Comparison of ENCODE assay signal across 16 cellular contexts in genomic region chr2:26495705-26496271, GRCh38. TPM values are rescaled to one million over a fixed set of nuclear protein-coding genes. Genes with fewer than 3 reads are reported as not detected.
A peak's percentile ranks its signal among the peaks of the same experiment; 100 is the strongest.
DNase-seq lines count a peak whose midpoint lies in the region; ATAC-seq and TF ChIP-seq lines count a peak whose summit lies in the region.
"Had no signal": no experiment of that assay in that cellular context is flagged by ENCODE, and none has a peak within 500 bp of the region (broad histone marks: within the 10 kb centered on the region; RNA-seq: fewer than 3 reads in every experiment).

No MANE protein-coding gene starts in this region.

- no peak overlapping the region for H2BK20ac ChIP-seq in H9 (ENCODE audit: low read depth, low read length, poor library complexity, severe bottlenecking)

- peaks cover 21 to 30% of the 10 kb centered on the region in 2 experiments for H3K4me1 Mint-ChIP-seq in H9
- peaks cover 10% of the 10 kb centered on the region for H3K4me1 Mint-ChIP-seq in endodermal cell
- peaks cover 14% of the 10 kb centered on the region for H3K4me1 Mint-ChIP-seq in neural crest cell

- H4K91ac ChIP-seq in H9 (ENCODE audit: insufficient read length, low read depth, low read length) = no peak overlapping the region

- H3K9ac ChIP-seq in H9 (ENCODE audit: extremely low read depth, insufficient read length, low read length) (no peak overlapping the region), endodermal cell (ENCODE audit: extremely low read depth, low read length, poor library complexity, severe bottlenecking) (no peak overlapping the region)

- H3K4me1 ChIP-seq in H9 (ENCODE audit: insufficient read depth, low read length) (peaks cover 2% of the 10 kb centered on the region; the same call in 1 of the 2 replicates), endodermal cell (ENCODE audit: control insufficient read depth, insufficient read depth, low read length) (no peaks in the 10 kb centered on the region)
- H3K4me1 ChIP-seq: upper lobe of left lung had no signal

- H3K79me1 ChIP-seq in H9 (ENCODE audit: insufficient read depth, low read depth, low read length, poor library complexity, severe bottlenecking) = no peaks in the 10 kb centered on the region

- H3K18ac ChIP-seq in H9 (ENCODE audit: insufficient read length, low read depth, low read length) = peak overlapping the region; percentile 38

- H3T11ph ChIP-seq in H9 (ENCODE audit: low read length) = no peak overlapping the region

- H2BK5ac ChIP-seq in H9 (ENCODE audit: insufficient read length, low read length) = no peak overlapping the region

- no peaks in the 10 kb centered on the region for H3K9me3 Mint-ChIP-seq in H9
- H3K9me3 Mint-ChIP-seq in endodermal cell = no peaks in the 10 kb centered on the region
- no peaks in the 10 kb centered on the region for H3K9me3 Mint-ChIP-seq in neural crest cell
- H3K9me3 Mint-ChIP-seq: activated CD4-positive, alpha-beta memory T cell treated with anti-CD3 and anti-CD28 coated beads for 36 hours; stimulated activated naive B cell treated with anti-CD40 and anti-IgM and Interleukin-4, amounts not matched to agents 10 μg/mL and 1 μg/mL and 100 μg/mL, for 72 hours had no signal

- no peak overlapping the region for H3K27ac ChIP-seq in H9 (ENCODE audit: insufficient read length, low read depth, low read length)
- peak overlapping the region; percentile 75 for H3K27ac ChIP-seq in endodermal cell (ENCODE audit: low read depth, low read length)
- H3K27ac ChIP-seq: upper lobe of left lung had no signal

- peak; percentile 52 for DNase-seq in H9
- peak; percentile 73 for DNase-seq in NCI-H2107 treated with DMSO at 0.1 percent for 48 hours (lab: John Stamatoyannopoulos, UW; ENCODE audit: unreplicated experiment)
- peak; percentile 73 for DNase-seq in endodermal cell
- peak; percentile 14 for DNase-seq in neural crest cell (ENCODE audit: low read depth, low spot score)
- DNase-seq in NCI-H345 treated with DMSO at 0.1 percent for 48 hours (lab: John Stamatoyannopoulos, UW; ENCODE audit: unreplicated experiment) = no peak
- DNase-seq in NCI-H446 treated with DMSO at 0.1 percent for 48 hours (lab: John Stamatoyannopoulos, UW) = no peak
- DNase-seq: activated CD4-positive, alpha-beta memory T cell treated with anti-CD3 and anti-CD28 coated beads for 36 hours; AML-193; amniotic stem cell; effector CD8-positive, alpha-beta T cell; foreskin fibroblast; NCI-H510A; nucleus accumbens; stimulated activated naive B cell treated with anti-CD40 and anti-IgM and Interleukin-4, amounts not matched to agents 10 μg/mL and 1 μg/mL and 100 μg/mL, for 72 hours; upper lobe of left lung had no signal

- H2BK12ac ChIP-seq in H9 (ENCODE audit: insufficient read length, low read depth, low read length) = no peak overlapping the region

- H3K36me3 ChIP-seq in endodermal cell (ENCODE audit: control insufficient read depth, insufficient read depth, low read length) = no peaks in the 10 kb centered on the region
- H3K36me3 ChIP-seq: upper lobe of left lung had no signal

- no peak for ATAC-seq in GM21526 (IDR thresholded peaks at IDR 0.05; ENCODE audit: low FRiP score, unreplicated experiment)
- ATAC-seq: stimulated activated naive B cell treated with anti-CD40 and anti-IgM and Interleukin-4, amounts not matched to agents 10 μg/mL and 1 μg/mL and 100 μg/mL, for 72 hours had no signal

- no peak overlapping the region for H3K4me2 ChIP-seq in H9 (ENCODE audit: insufficient read depth, insufficient read length, low read length)

- TF ChIP-seq CTCF in H9 (conservative IDR thresholded peaks at IDR 0.05) (no peak), endodermal cell (conservative IDR thresholded peaks at IDR 0.05) (no peak), neural crest cell (conservative IDR thresholded peaks at IDR 0.05) (no peak)

- no peak overlapping the region for H3K4me3 ChIP-seq in endodermal cell (ENCODE audit: low read length)
- H3K4me3 ChIP-seq: upper lobe of left lung had no signal

- H3K27me3 Mint-ChIP-seq in H9 (ENCODE audit: low read depth) (peaks cover 2% of the 10 kb centered on the region; the same call in 1 of the 2 replicates), endodermal cell (ENCODE audit: insufficient read depth) (no peaks in the 10 kb centered on the region), neural crest cell (ENCODE audit: low read depth) (peaks cover 3% of the 10 kb centered on the region)

- H2AFZ ChIP-seq in H9 (ENCODE audit: low read length) = no peak overlapping the region

- no CpG with 5 or more reads among the region's 8 CpGs for WGBS in H9 (ENCODE audit: extremely low coverage, insufficient read length, low lambda C conversion rate)
- 72 to 77% methylated on average over 7 to 8 of the region's 8 CpGs for WGBS in endodermal cell (ENCODE audit: insufficient coverage in 1 of 2, insufficient read length in 1 of 2), 2 experiments

- H3K23ac ChIP-seq in H9 (ENCODE audit: insufficient read length, low read depth, low read length) = no peak overlapping the region

- no peaks in the 10 kb centered on the region for H4K20me1 ChIP-seq in H9 (ENCODE audit: control insufficient read depth, insufficient read depth, insufficient read length)

- H3K4me3 Mint-ChIP-seq in H9 = no peak overlapping the region
- no peak overlapping the region for H3K4me3 Mint-ChIP-seq in endodermal cell
- no peak overlapping the region for H3K4me3 Mint-ChIP-seq in neural crest cell
- H3K4me3 Mint-ChIP-seq: activated CD4-positive, alpha-beta memory T cell treated with anti-CD3 and anti-CD28 coated beads for 36 hours; stimulated activated naive B cell treated with anti-CD40 and anti-IgM and Interleukin-4, amounts not matched to agents 10 μg/mL and 1 μg/mL and 100 μg/mL, for 72 hours had no signal

- no peak overlapping the region for H2BK120ac ChIP-seq in H9 (ENCODE audit: low read depth, low read length, poor library complexity, severe bottlenecking)

- H3K27ac Mint-ChIP-seq in H9 = peak overlapping the region in 2 of 3 experiments; percentile 77 to 90; a peak in 4 of 7 replicates
- peak overlapping the region; percentile 14 for H3K27ac Mint-ChIP-seq in endodermal cell
- no peak overlapping the region for H3K27ac Mint-ChIP-seq in neural crest cell (ENCODE audit: unreplicated experiment)
- H3K27ac Mint-ChIP-seq: activated CD4-positive, alpha-beta memory T cell treated with anti-CD3 and anti-CD28 coated beads for 36 hours; stimulated activated naive B cell treated with anti-CD40 and anti-IgM and Interleukin-4, amounts not matched to agents 10 μg/mL and 1 μg/mL and 100 μg/mL, for 72 hours had no signal

- H2AK5ac ChIP-seq in H9 (ENCODE audit: insufficient read length, low read length) = no peak overlapping the region

- H3K23me2 ChIP-seq in H9 (ENCODE audit: insufficient read length, low read depth, low read length, poor library complexity, severe bottlenecking) = no peaks in the 10 kb centered on the region

- no peak overlapping the region for H3K14ac ChIP-seq in H9 (ENCODE audit: insufficient read depth, low read length)

- H3K27me3 ChIP-seq in H9 (ENCODE audit: insufficient read depth, low read length) (0 out of 2 replicates have a peak, but pooled peaks cover 1% of the 10 kb centered on the region), endodermal cell (ENCODE audit: control insufficient read depth, insufficient read depth, low read length, poor library complexity, severe bottlenecking) (no peaks in the 10 kb centered on the region)
- H3K27me3 ChIP-seq: upper lobe of left lung had no signal

- H3K4ac ChIP-seq in H9 (ENCODE audit: low read depth, low read length) = no peak overlapping the region

- H3K36me3 Mint-ChIP-seq in H9 (ENCODE audit: insufficient read depth in 1 of 3, low read depth in 3 of 3) (no peaks in the 10 kb centered on the region), endodermal cell (ENCODE audit: low read depth) (no peaks in the 10 kb centered on the region), neural crest cell (ENCODE audit: low read depth) (no peaks in the 10 kb centered on the region)
- H3K36me3 Mint-ChIP-seq: activated CD4-positive, alpha-beta memory T cell treated with anti-CD3 and anti-CD28 coated beads for 36 hours; stimulated activated naive B cell treated with anti-CD40 and anti-IgM and Interleukin-4, amounts not matched to agents 10 μg/mL and 1 μg/mL and 100 μg/mL, for 72 hours had no signal

- H2BK15ac ChIP-seq in H9 (ENCODE audit: low read depth, low read length) = no peak overlapping the region

- H3K79me2 ChIP-seq in H9 (ENCODE audit: insufficient read depth, low read length) = no peaks in the 10 kb centered on the region

- H4K5ac ChIP-seq in H9 (ENCODE audit: insufficient read length, low read depth, low read length) = no peak overlapping the region

- H3K9me3 ChIP-seq in H9 (ENCODE audit: control insufficient read depth, low read depth, low read length) = no peaks in the 10 kb centered on the region
- H3K9me3 ChIP-seq in endodermal cell (ENCODE audit: control insufficient read depth, low read length) = no peaks in the 10 kb centered on the region
- H3K9me3 ChIP-seq: upper lobe of left lung had no signal

- H4K8ac ChIP-seq in H9 (replicated peaks; ENCODE audit: insufficient read length, low read depth, low read length) = no peak overlapping the region

- no peak overlapping the region for H3K56ac ChIP-seq in H9 (ENCODE audit: insufficient read length, low read depth, low read length)

RNA-seq across cellular contexts. Expression of gene OTOF, which starts 17.9 kb away (rescaled TPM):
- total RNA-seq in H9 (2021) = 0.15 and 0.35 TPM in 2 replicates
- total RNA-seq in endodermal cell = 1 to 10 TPM; 1.1 to 1.2 TPM
- polyA plus RNA-seq in endodermal cell (2013, experiment 1 of 2) = 0.75 TPM
- polyA plus RNA-seq in endodermal cell (2013, experiment 2 of 2) = 0.37 TPM
- 0.07 and 0.19 TPM in 2 replicates for total RNA-seq in neural crest cell

Comparison
In these comparisons a context has a peak if more than half of its experiments do, and no peak if none do; other contexts are left out.
1. DNase-seq: peak in H9 (single experiment), NCI-H2107 treated with DMSO at 0.1 percent for 48 hours (single experiment), endodermal cell (single experiment) and neural crest cell (single experiment); none in NCI-H345 treated with DMSO at 0.1 percent for 48 hours (single experiment) and NCI-H446 treated with DMSO at 0.1 percent for 48 hours (single experiment).